9 cellular contexts compared by ENCODE assay signal in genomic region chr9:6944093-6944551, GRCh38.
DNase-seq lines count a peak whose midpoint lies in the region; ATAC-seq and TF ChIP-seq lines count a peak whose summit lies in the region.
"Had no signal": no experiment of that assay in that cellular context is flagged by ENCODE, and none has a peak within 500 bp of the region (broad histone marks: within the 10 kb centered on the region; RNA-seq: fewer than 3 reads in every experiment).

No MANE protein-coding gene starts in this region.

- H3K27ac ChIP-seq in epithelial cell of prostate (peak overlapping the region; percentile 62), colonic mucosa (no peak overlapping the region)
- H3K27ac ChIP-seq: BLaER1 had no signal

- H3K9me3 Mint-ChIP-seq in stimulated activated effector memory CD8-positive, alpha-beta T cell treated with anti-CD3 and anti-CD28 coated beads, Interleukin-12 subunit alpha, Interleukin-12 subunit beta, amount 100 ng/mL, for 72 hours = no peaks in the 10 kb centered on the region

- TF ChIP-seq CTCF in colonic mucosa (IDR thresholded peaks at IDR 0.05) (no peak), GM13976 (IDR thresholded peaks at IDR 0.05; ENCODE audit: borderline replicate concordance, control extremely low read depth, extremely low read depth, insufficient read depth, missing control alignments) (no peak)

- H3K4me1 Mint-ChIP-seq in stimulated activated effector memory CD8-positive, alpha-beta T cell treated with anti-CD3 and anti-CD28 coated beads, Interleukin-12 subunit alpha, Interleukin-12 subunit beta, amount 100 ng/mL, for 72 hours = peaks cover 32% of the 10 kb centered on the region

- H3K36me3 Mint-ChIP-seq in stimulated activated effector memory CD8-positive, alpha-beta T cell treated with anti-CD3 and anti-CD28 coated beads, Interleukin-12 subunit alpha, Interleukin-12 subunit beta, amount 100 ng/mL, for 72 hours = peaks cover 21% of the 10 kb centered on the region

- intact Hi-C loops in colonic mucosa (cut with DNase I) = no loop called here

- no peaks in the 10 kb centered on the region for H3K9me3 ChIP-seq in colonic mucosa

- H3K27ac Mint-ChIP-seq in stimulated activated effector memory CD8-positive, alpha-beta T cell treated with anti-CD3 and anti-CD28 coated beads, Interleukin-12 subunit alpha, Interleukin-12 subunit beta, amount 100 ng/mL, for 72 hours = peak overlapping the region; percentile 20

- no peak overlapping the region for H3K4me3 Mint-ChIP-seq in stimulated activated effector memory CD8-positive, alpha-beta T cell treated with anti-CD3 and anti-CD28 coated beads, Interleukin-12 subunit alpha, Interleukin-12 subunit beta, amount 100 ng/mL, for 72 hours

- DNase-seq in NOMO-1 treated with DMSO at 0.1 percent for 48 hours (lab: John Stamatoyannopoulos, UW; ENCODE audit: unreplicated experiment) (peak; percentile 22), NOMO-1 treated with dmso at 0.1 percent for 144 hours (lab: John Stamatoyannopoulos, UW; ENCODE audit: unreplicated experiment) (no peak), NCI-H446 treated with DMSO at 0.1 percent for 48 hours (lab: John Stamatoyannopoulos, UW) (peak; percentile 89), epithelial cell of prostate (ENCODE audit: low read depth, low spot score) (peak; percentile 29), colonic mucosa (no peak), GM13976 (ENCODE audit: low spot score) (no peak)
- no peak for DNase-seq in stimulated activated effector memory CD8-positive, alpha-beta T cell treated with anti-CD3 and anti-CD28 coated beads, Interleukin-12 subunit alpha, Interleukin-12 subunit beta, amount 100 ng/mL, for 72 hours (ENCODE audit: low spot score in 2 of 2)

- no peaks in the 10 kb centered on the region for H3K36me3 ChIP-seq in colonic mucosa

- no peak overlapping the region for H3K4me3 ChIP-seq in colonic mucosa
- H3K4me3 ChIP-seq: BLaER1 had no signal

- H3K4me1 ChIP-seq in colonic mucosa = no peaks in the 10 kb centered on the region

- no peak for ATAC-seq in stimulated activated effector memory CD8-positive, alpha-beta T cell treated with anti-CD3 and anti-CD28 coated beads, Interleukin-12 subunit alpha, Interleukin-12 subunit beta, amount 100 ng/mL, for 72 hours
- ATAC-seq in GM18870 (IDR thresholded peaks at IDR 0.05; ENCODE audit: unreplicated experiment) = no peak

- H3K9ac ChIP-seq in colonic mucosa (ENCODE audit: low read depth in 2 of 2, low read length in 2 of 2) = no peak overlapping the region
- H3K9ac ChIP-seq: BLaER1 had no signal

- in situ Hi-C loops in GM13976 (cut with MboI; ENCODE audit: low sequenced_read_pairs, unreplicated experiment) = no loop called here

- no peaks in the 10 kb centered on the region for H3K27me3 ChIP-seq in colonic mucosa
- H3K27me3 ChIP-seq: BLaER1 had no signal

Comparison
In these comparisons a context has a peak if more than half of its experiments do, and no peak if none do; other contexts are left out.
1. DNase-seq: peak in NOMO-1 treated with DMSO at 0.1 percent for 48 hours (single experiment), NCI-H446 treated with DMSO at 0.1 percent for 48 hours (single experiment) and epithelial cell of prostate (single experiment); none in NOMO-1 treated with dmso at 0.1 percent for 144 hours (single experiment), stimulated activated effector memory CD8-positive, alpha-beta T cell treated with anti-CD3 and anti-CD28 coated beads, Interleukin-12 subunit alpha, Interleukin-12 subunit beta, amount 100 ng/mL, for 72 hours (0 of 2), colonic mucosa (single experiment) and GM13976 (single experiment).